In genomic region chr22:46776876-46777608, GRCh38 we compare ENCODE assay signal across 10 cellular contexts. TPM values are rescaled to one million over a fixed set of nuclear protein-coding genes. Genes with fewer than 3 reads are reported as not detected.
DNase-seq lines count a peak whose midpoint lies in the region; ATAC-seq and TF ChIP-seq lines count a peak whose summit lies in the region.
"Had no signal": no experiment of that assay in that cellular context is flagged by ENCODE, and none has a peak within 500 bp of the region (broad histone marks: within the 10 kb centered on the region; RNA-seq: fewer than 3 reads in every experiment).

No MANE protein-coding gene starts in this region.

- DNase-seq in CD4-positive, alpha-beta memory T cell, result no peak
- no peak for DNase-seq in activated naive CD4-positive, alpha-beta T cell treated with anti-CD3 and anti-CD28 coated beads, Interleukin-2, amount 50 U/mL, for 72 hours (ENCODE audit: low spot score in 2 of 2)
- no peak for DNase-seq in naive thymus-derived CD8-positive, alpha-beta T cell
- DNase-seq in AG08396 (ENCODE audit: low spot score) (no peak), adrenal gland (no peak), MV-4-11 (lab: John Stamatoyannopoulos, UW) (no peak)
- DNase-seq: H7, NCI-H2029 had no signal

- WGBS in adrenal gland, 4 donors, result 63 to 73% (median 70%) methylated on average over 18 of the region's 18 CpGs

- peaks cover 48 to 85% (median 59%) of the 10 kb centered on the region in 4 donors for H3K4me1 Mint-ChIP-seq in CD4-positive, alpha-beta memory T cell
- peaks cover 40 to 93% (median 70%) of the 10 kb centered on the region in 4 donors for H3K4me1 Mint-ChIP-seq in naive thymus-derived CD8-positive, alpha-beta T cell

- H3K36me3 Mint-ChIP-seq in CD4-positive, alpha-beta memory T cell, result peaks cover 7 to 13% of the 10 kb centered on the region in 2 donors
- peaks cover 0 to 33% of the 10 kb centered on the region in 2 donors for H3K36me3 Mint-ChIP-seq in activated naive CD4-positive, alpha-beta T cell treated with anti-CD3 and anti-CD28 coated beads, Interleukin-2, amount 50 U/mL, for 72 hours
- peaks cover 0 to 10% (median 0%) of the 10 kb centered on the region in 3 donors for H3K36me3 Mint-ChIP-seq in naive thymus-derived CD8-positive, alpha-beta T cell

- no peaks in the 10 kb centered on the region for H3K9me3 Mint-ChIP-seq in CD4-positive, alpha-beta memory T cell
- no peaks in the 10 kb centered on the region for H3K9me3 Mint-ChIP-seq in activated naive CD4-positive, alpha-beta T cell treated with anti-CD3 and anti-CD28 coated beads, Interleukin-2, amount 50 U/mL, for 72 hours
- no peaks in the 10 kb centered on the region for H3K9me3 Mint-ChIP-seq in naive thymus-derived CD8-positive, alpha-beta T cell

- ATAC-seq in GM18511 (IDR thresholded peaks at IDR 0.05; ENCODE audit: unreplicated experiment), result peak; percentile 1
- no peak for ATAC-seq in activated naive CD4-positive, alpha-beta T cell treated with anti-CD3 and anti-CD28 coated beads, Interleukin-2, amount 50 U/mL, for 72 hours
- peak in 1 of 2 donors; percentile 29 for ATAC-seq in naive thymus-derived CD8-positive, alpha-beta T cell
- no peak for ATAC-seq in HG03045 (IDR thresholded peaks at IDR 0.05; ENCODE audit: unreplicated experiment)

- intact Hi-C loops in CD4-positive, alpha-beta memory T cell (cut with micrococcal nuclease), result no loop called here
- intact Hi-C loops in adrenal gland (cut with DNase I), result no loop called here

- H3K4me3 ChIP-seq in CD4-positive, alpha-beta memory T cell (ENCODE audit: low read length in 2 of 2), result no peak overlapping the region
- H3K4me3 ChIP-seq in adrenal gland, result no peak overlapping the region

- H3K9me3 ChIP-seq in CD4-positive, alpha-beta memory T cell (ENCODE audit: control insufficient read depth in 1 of 2, low read length in 2 of 2), result no peaks in the 10 kb centered on the region
- H3K9me3 ChIP-seq in adrenal gland (replicated peaks in 1 of 3), result no peaks in the 10 kb centered on the region

- H3K27me3 Mint-ChIP-seq in CD4-positive, alpha-beta memory T cell, result no peaks in the 10 kb centered on the region
- H3K27me3 Mint-ChIP-seq in naive thymus-derived CD8-positive, alpha-beta T cell, result no peaks in the 10 kb centered on the region

- no peaks in the 10 kb centered on the region for H3K36me3 ChIP-seq in CD4-positive, alpha-beta memory T cell (ENCODE audit: insufficient read depth, low read length)
- H3K36me3 ChIP-seq in adrenal gland (replicated peaks in 1 of 2), result no peaks in the 10 kb centered on the region

- H3K27ac ChIP-seq in CD4-positive, alpha-beta memory T cell (ENCODE audit: low read depth, low read length), result peak overlapping the region; percentile 73
- peak overlapping the region in 1 of 5 donors; percentile 63 for H3K27ac ChIP-seq in adrenal gland

- CTCF ChIA-PET in CD4-positive, alpha-beta memory T cell (lab: Charles Lee; ENCODE audit: partially characterized antibody), result interaction anchor here (1.5 kb wide), 1 partner anchor 38 kb away, joined by 4 read pairs; no protein-coding TSS in a partner anchor

- no peak for TF ChIP-seq POLR2A in adrenal gland (IDR thresholded peaks at IDR 0.05)

- H3K27me3 ChIP-seq in CD4-positive, alpha-beta memory T cell (ENCODE audit: insufficient read depth, low read length), result no peaks in the 10 kb centered on the region
- no peaks in the 10 kb centered on the region for H3K27me3 ChIP-seq in adrenal gland

- TF ChIP-seq CTCF in adrenal gland (IDR thresholded peaks at IDR 0.05), result no peak

- peaks cover 63% of the 10 kb centered on the region for H3K4me1 ChIP-seq in CD4-positive, alpha-beta memory T cell (ENCODE audit: insufficient read depth, low read length)
- peaks cover 31 to 48% of the 10 kb centered on the region in 2 donors for H3K4me1 ChIP-seq in adrenal gland (replicated peaks in 1 of 2)

- H3K27ac Mint-ChIP-seq in CD4-positive, alpha-beta memory T cell, result peak overlapping the region; percentile 91 to 98 (median 93)
- H3K27ac Mint-ChIP-seq in activated naive CD4-positive, alpha-beta T cell treated with anti-CD3 and anti-CD28 coated beads, Interleukin-2, amount 50 U/mL, for 72 hours, result peak overlapping the region; percentile 60 to 92
- peak overlapping the region; percentile 85 to 95 (median 92) for H3K27ac Mint-ChIP-seq in naive thymus-derived CD8-positive, alpha-beta T cell

- POLR2A ChIA-PET in CD4-positive, alpha-beta memory T cell (lab: Charles Lee; ENCODE audit: partially characterized antibody), result interaction anchor here (1.0 to 4.3 kb wide), 4 partner anchors 14 to 46 kb away, joined by 3 to 23 read pairs (median 12); partner anchors contain the start of gene TBC1D22A
- POLR2A ChIA-PET in naive thymus-derived CD8-positive, alpha-beta T cell (lab: Charles Lee), result interaction anchor here (0.6 to 2.4 kb wide), 4 partner anchors 8 to 15 kb away, joined by 4 to 11 read pairs (median 6); partner anchors contain the start of gene TBC1D22A

- H3K4me3 Mint-ChIP-seq in CD4-positive, alpha-beta memory T cell, result peak overlapping the region; percentile 21 to 87 (median 71)
- peak overlapping the region in 9 of 10 donors; percentile 41 to 82 (median 67) for H3K4me3 Mint-ChIP-seq in naive thymus-derived CD8-positive, alpha-beta T cell

RNA-seq across cellular contexts. Expression of gene TBC1D22A, which starts 14.6 kb away (rescaled TPM):
- total RNA-seq in CD4-positive, alpha-beta memory T cell, result 10 to 100 TPM; 49.0 to 49.2 TPM
- polyA plus RNA-seq in CD4-positive, alpha-beta memory T cell, result 10 to 100 TPM; 20.6 to 24.4 TPM
- total RNA-seq in activated naive CD4-positive, alpha-beta T cell treated with anti-CD3 and anti-CD28 coated beads, Interleukin-2, amount 50 U/mL, for 72 hours, result 10 to 100 TPM; 17.8 to 50.8 TPM
- 10 to 100 TPM; 51.2 to 57.2 TPM for total RNA-seq in naive thymus-derived CD8-positive, alpha-beta T cell
- polyA plus RNA-seq in naive thymus-derived CD8-positive, alpha-beta T cell, result 10 to 100 TPM; 23.0 to 24.6 (median 23.3) TPM
- total RNA-seq in adrenal gland, result 10 to 100 TPM; 18.8 to 44.2 (median 29.9) TPM
- polyA plus RNA-seq in adrenal gland, result 10 to 100 TPM; 11.5 to 17.4 (median 14.9) TPM

RNA-seq across cellular contexts. Expression of gene CERK, which starts 39.0 kb away (rescaled TPM):
- 100 to 1,000 TPM; 161 to 164 TPM for total RNA-seq in CD4-positive, alpha-beta memory T cell
- 100 to 1,000 TPM in 1 of 2 donors, 10 to 100 TPM in 1; 91.2 to 111 TPM for polyA plus RNA-seq in CD4-positive, alpha-beta memory T cell
- 10 to 100 TPM; 44.8 to 48.0 TPM for total RNA-seq in activated naive CD4-positive, alpha-beta T cell treated with anti-CD3 and anti-CD28 coated beads, Interleukin-2, amount 50 U/mL, for 72 hours
- total RNA-seq in naive thymus-derived CD8-positive, alpha-beta T cell, result 100 to 1,000 TPM; 175 to 185 TPM
- polyA plus RNA-seq in naive thymus-derived CD8-positive, alpha-beta T cell, result 10 to 100 TPM; 39.4 to 61.2 (median 41.6) TPM
- 10 to 100 TPM; 34.0 to 92.1 (median 48.0) TPM for total RNA-seq in adrenal gland
- polyA plus RNA-seq in adrenal gland, result 10 to 100 TPM; 18.6 to 24.3 (median 19.5) TPM
